In the genomic region with DNA sequence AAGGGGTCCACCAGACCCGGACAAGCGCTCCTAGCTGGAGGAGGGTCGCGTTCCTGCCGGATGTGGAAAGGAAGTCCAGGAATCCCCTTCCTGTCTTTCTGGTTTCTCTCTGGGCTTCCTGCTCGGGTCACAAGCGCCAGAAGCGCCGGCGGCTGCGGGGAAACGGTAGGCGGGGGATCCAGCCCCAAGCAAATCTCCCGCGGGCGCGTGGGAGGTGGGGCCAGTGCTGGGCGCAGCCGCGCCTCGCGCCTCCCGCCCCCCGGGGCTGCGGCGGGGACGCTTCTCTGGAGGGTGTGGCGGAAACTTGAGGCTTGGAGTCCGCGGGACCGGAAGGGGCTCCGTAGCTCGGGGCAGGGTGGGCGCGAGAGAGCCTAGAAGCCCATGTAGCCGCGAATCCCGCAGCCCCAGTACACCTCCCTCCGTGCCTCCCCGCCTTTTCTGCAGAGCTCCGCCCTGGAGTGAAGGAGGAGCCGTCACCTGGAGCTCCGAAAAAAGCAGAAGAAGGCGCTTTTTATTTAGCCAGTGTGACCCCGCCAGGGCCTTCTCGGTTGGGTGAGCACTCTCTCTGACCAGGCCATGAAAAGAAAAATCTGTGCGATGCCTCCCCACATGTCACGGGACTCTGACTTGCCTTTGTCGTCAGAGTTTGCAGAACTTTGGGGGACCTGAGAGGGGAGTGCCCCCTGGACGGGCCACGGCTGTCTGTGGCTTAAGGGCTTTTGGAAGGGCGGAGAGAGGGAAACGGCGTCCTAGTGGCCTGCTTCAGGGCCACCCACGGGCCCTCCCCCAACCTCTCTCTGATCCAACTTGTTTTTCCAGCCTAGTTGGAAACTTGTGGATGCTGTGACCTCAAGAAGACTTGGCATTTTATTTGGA, we compare ENCODE assay signal across 8 cellular contexts. TPM values are rescaled to one million over a fixed set of nuclear protein-coding genes. Genes with fewer than 3 reads are reported as not detected.
A peak's percentile ranks its signal among the peaks of the same experiment; 100 is the strongest.
DNase-seq lines count a peak whose midpoint lies in the region; ATAC-seq and TF ChIP-seq lines count a peak whose summit lies in the region.

No MANE protein-coding gene starts in this region.

- TF ChIP-seq CTCF in kidney epithelial cell (IDR thresholded peaks at IDR 0.05; ENCODE audit: insufficient read depth, low read length, poor library complexity, severe bottlenecking) = no peak

- H3K4me3 ChIP-seq in ACC112 (ENCODE audit: low read depth, low read length) (peak overlapping the region; percentile 96), kidney epithelial cell (ENCODE audit: low read depth, low read length) (peak overlapping the region; percentile 53)

- peak overlapping the region; percentile 89 for H2AFZ ChIP-seq in ACC112 (ENCODE audit: low read length, unreplicated experiment)

- H3K27ac ChIP-seq in ACC112 (ENCODE audit: low read depth, low read length) = peak overlapping the region; percentile 51

- DNase-seq in NCI-H2196 (lab: John Stamatoyannopoulos, UW; ENCODE audit: unreplicated experiment) = peak; percentile 62
- DNase-seq in activated CD4-positive, CD25-positive, alpha-beta regulatory T cell (lab: John Stamatoyannopoulos, UW) = peak; percentile 64 to 78 (median 75)
- peak; percentile 96 for DNase-seq in central memory CD4-positive, alpha-beta T cell
- DNase-seq in kidney epithelial cell (ENCODE audit: low read depth) = peak; percentile 26
- DNase-seq in stimulated activated CD4-positive, alpha-beta T cell treated with anti-CD3 and anti-CD28 coated beads, Interleukin-15, amount 100 ng/mL, for 48 hours (ENCODE audit: low read depth in 2 of 2) = peak; percentile 88 to 92

- H3K4me1 ChIP-seq in ACC112 (ENCODE audit: control insufficient read depth, insufficient read depth, low read length, unreplicated experiment) = peaks cover 32% of the 10 kb centered on the region

- H3K79me2 ChIP-seq in ACC112 (ENCODE audit: control insufficient read depth, insufficient read depth, low read length, unreplicated experiment) = peaks cover 30% of the 10 kb centered on the region

- H3K27me3 ChIP-seq in ACC112 (ENCODE audit: insufficient read depth, low read length) = no peaks in the 10 kb centered on the region
- H3K27me3 ChIP-seq in kidney epithelial cell (ENCODE audit: control insufficient read depth, insufficient read depth, low read length) = no peaks in the 10 kb centered on the region

- TF ChIP-seq POLR2A in GM18526 (IDR thresholded peaks at IDR 0.05; ENCODE audit: extremely low read depth, insufficient read length) = peak; percentile 69

- H3K36me3 ChIP-seq in ACC112 (ENCODE audit: insufficient read depth, low read length) (peaks cover 4% of the 10 kb centered on the region), kidney epithelial cell (ENCODE audit: control insufficient read depth, insufficient read depth, low read length) (no peaks in the 10 kb centered on the region)

- peak; percentile 44 for ATAC-seq in HG03060 (IDR thresholded peaks at IDR 0.05; ENCODE audit: low read depth, unreplicated experiment)

RNA-seq across cellular contexts. Expression of a gene that starts 21.4 kb away (rescaled TPM):
- 6.9 and 10.1 TPM in 2 replicates for total RNA-seq in kidney epithelial cell

RNA-seq across cellular contexts. Expression of a gene that starts 40.3 kb away (rescaled TPM):
- total RNA-seq in kidney epithelial cell = not detected in 2 replicates

Comparison
In these comparisons a context has a peak if more than half of its experiments do, and no peak if none do; other contexts are left out.
1. Peak in every context shown above with its lines: DNase-seq, ATAC-seq, H3K4me3 ChIP-seq and H3K27ac ChIP-seq.
2. DNase-seq: peak in every context shown above with its lines; median percentile 96 in central memory CD4-positive, alpha-beta T cell; 90 in stimulated activated CD4-positive, alpha-beta T cell treated with anti-CD3 and anti-CD28 coated beads, Interleukin-15, amount 100 ng/mL, for 48 hours; 75 in activated CD4-positive, CD25-positive, alpha-beta regulatory T cell; 62 in NCI-H2196; 26 in kidney epithelial cell.